24 cellular contexts compared by ENCODE assay signal in genomic region chrX:86066998-86067397, GRCh38. TPM values are rescaled to one million over a fixed set of nuclear protein-coding genes. Genes with fewer than 3 reads are reported as not detected.
A peak's percentile ranks its signal among the peaks of the same experiment; 100 is the strongest.
DNase-seq lines count a peak whose midpoint lies in the region; ATAC-seq and TF ChIP-seq lines count a peak whose summit lies in the region.
"Had no signal": no experiment of that assay in that cellular context is flagged by ENCODE, and none has a peak within 500 bp of the region (broad histone marks: within the 10 kb centered on the region; RNA-seq: fewer than 3 reads in every experiment).

No MANE protein-coding gene starts in this region.

- no peak overlapping the region for H3K4me3 ChIP-seq in HAP-1
- H3K4me3 ChIP-seq in choroid plexus epithelial cell (ENCODE audit: low read depth, low read length), result no peak overlapping the region
- H3K4me3 ChIP-seq: lung, thyroid gland had no signal

- DNase-seq in HAP-1 (ENCODE audit: low spot score in 2 of 2), result peak; percentile 6 to 47
- DNase-seq in RPMI8226, result peak; percentile 3
- DNase-seq in choroid plexus epithelial cell (ENCODE audit: low read depth), result peak; percentile 27
- no peak for DNase-seq in stimulated activated naive CD8-positive, alpha-beta T cell treated with anti-CD3 and anti-CD28 coated beads, Interleukin-15, amount 100 ng/mL, for 72 hours
- DNase-seq in activated CD4-positive, alpha-beta memory T cell treated with anti-CD3 and anti-CD28 coated beads for 36 hours, result no peak
- no peak for DNase-seq in posterior cingulate gyrus
- no peak for DNase-seq in SIG-M5 (lab: John Stamatoyannopoulos, UW)
- DNase-seq: activated CD4-positive, alpha-beta memory T cell treated with anti-CD3 and anti-CD28 coated beads, Interleukin-2, amount 10 ng/mL, durations not matched to agents 7 days and 5 days; activated naive CD4-positive, alpha-beta T cell treated with anti-CD3 and anti-CD28 coated beads for 36 hours; activated T-cell treated with anti-CD3 and anti-CD28 coated beads, Interleukin-2, amount 50 U/mL, for 1 hour; anterior cingulate cortex; hypothalamus; MV-4-11; NCI-H2081 treated with DMSO at 0.1 percent for 48 hours; NCI-H510A treated with DMSO at 0.1 percent for 48 hours; occipital lobe; SHP77 treated with DMSO at 0.1 percent for 48 hours; stimulated activated naive B cell treated with anti-CD40 and anti-IgM and Interleukin-4, amounts not matched to agents 10 μg/mL and 1 μg/mL and 100 μg/mL, for 72 hours; T-helper 2 cell; thyroid gland had no signal

- H3K4me1 ChIP-seq in HAP-1, result no peaks in the 10 kb centered on the region
- H3K4me1 ChIP-seq: thyroid gland had no signal

- H3K9me3 ChIP-seq in HAP-1, result no peaks in the 10 kb centered on the region
- H3K9me3 ChIP-seq: thyroid gland had no signal

- POLR2A ChIA-PET in activated CD4-positive, alpha-beta memory T cell treated with anti-CD3 and anti-CD28 coated beads for 36 hours (lab: Charles Lee), result no interaction called here

- intact Hi-C loops in activated CD4-positive, alpha-beta memory T cell treated with anti-CD3 and anti-CD28 coated beads for 36 hours (cut with micrococcal nuclease), result no loop called here
- intact Hi-C loops in posterior cingulate gyrus (cut with DNase I), result no loop called here

- no peaks in the 10 kb centered on the region for H3K36me3 ChIP-seq in HAP-1 (replicated peaks)
- H3K36me3 ChIP-seq: thyroid gland had no signal

- no peak for ATAC-seq in stimulated activated naive CD8-positive, alpha-beta T cell treated with anti-CD3 and anti-CD28 coated beads, Interleukin-15, amount 100 ng/mL, for 72 hours
- ATAC-seq: sciatic nerve; stimulated activated naive B cell treated with anti-CD40 and anti-IgM and Interleukin-4, amounts not matched to agents 10 μg/mL and 1 μg/mL and 100 μg/mL, for 72 hours had no signal

- H3K4me3 Mint-ChIP-seq in stimulated activated naive CD8-positive, alpha-beta T cell treated with anti-CD3 and anti-CD28 coated beads, Interleukin-15, amount 100 ng/mL, for 72 hours, result no peak overlapping the region
- no peak overlapping the region for H3K4me3 Mint-ChIP-seq in activated CD4-positive, alpha-beta memory T cell treated with anti-CD3 and anti-CD28 coated beads for 36 hours
- H3K4me3 Mint-ChIP-seq: activated CD4-positive, alpha-beta memory T cell treated with anti-CD3 and anti-CD28 coated beads, Interleukin-2, amount 10 ng/mL, durations not matched to agents 7 days and 5 days; activated naive CD4-positive, alpha-beta T cell treated with anti-CD3 and anti-CD28 coated beads for 36 hours; B cell; stimulated activated naive B cell treated with anti-CD40 and anti-IgM and Interleukin-4, amounts not matched to agents 10 μg/mL and 1 μg/mL and 100 μg/mL, for 72 hours had no signal

- no peaks in the 10 kb centered on the region for H3K36me3 Mint-ChIP-seq in activated CD4-positive, alpha-beta memory T cell treated with anti-CD3 and anti-CD28 coated beads for 36 hours
- H3K36me3 Mint-ChIP-seq: stimulated activated naive B cell treated with anti-CD40 and anti-IgM and Interleukin-4, amounts not matched to agents 10 μg/mL and 1 μg/mL and 100 μg/mL, for 72 hours had no signal

- no peaks in the 10 kb centered on the region for H3K27me3 ChIP-seq in HAP-1 (ENCODE audit: low read depth)
- H3K27me3 ChIP-seq: thyroid gland had no signal

- in situ Hi-C loops in HAP-1 (cut with MboI; ENCODE audit: low sequenced_read_pairs), result no loop called here

- no peak overlapping the region for H3K27ac Mint-ChIP-seq in stimulated activated naive CD8-positive, alpha-beta T cell treated with anti-CD3 and anti-CD28 coated beads, Interleukin-15, amount 100 ng/mL, for 72 hours
- no peak overlapping the region for H3K27ac Mint-ChIP-seq in activated CD4-positive, alpha-beta memory T cell treated with anti-CD3 and anti-CD28 coated beads for 36 hours
- H3K27ac Mint-ChIP-seq: activated CD4-positive, alpha-beta memory T cell treated with anti-CD3 and anti-CD28 coated beads, Interleukin-2, amount 10 ng/mL, durations not matched to agents 7 days and 5 days; activated naive CD4-positive, alpha-beta T cell treated with anti-CD3 and anti-CD28 coated beads for 36 hours; B cell; IgD-negative memory B cell; stimulated activated naive B cell treated with anti-CD40 and anti-IgM and Interleukin-4, amounts not matched to agents 10 μg/mL and 1 μg/mL and 100 μg/mL, for 72 hours had no signal

- CTCF ChIA-PET in activated CD4-positive, alpha-beta memory T cell treated with anti-CD3 and anti-CD28 coated beads for 36 hours (lab: Charles Lee), result no interaction called here

- H3K9me3 Mint-ChIP-seq in stimulated activated naive CD8-positive, alpha-beta T cell treated with anti-CD3 and anti-CD28 coated beads, Interleukin-15, amount 100 ng/mL, for 72 hours, result no peaks in the 10 kb centered on the region
- no peaks in the 10 kb centered on the region for H3K9me3 Mint-ChIP-seq in activated CD4-positive, alpha-beta memory T cell treated with anti-CD3 and anti-CD28 coated beads for 36 hours
- H3K9me3 Mint-ChIP-seq: activated CD4-positive, alpha-beta memory T cell treated with anti-CD3 and anti-CD28 coated beads, Interleukin-2, amount 10 ng/mL, durations not matched to agents 7 days and 5 days; activated naive CD4-positive, alpha-beta T cell treated with anti-CD3 and anti-CD28 coated beads for 36 hours had no signal

- H3K4me1 Mint-ChIP-seq in stimulated activated naive CD8-positive, alpha-beta T cell treated with anti-CD3 and anti-CD28 coated beads, Interleukin-15, amount 100 ng/mL, for 72 hours, result no peaks in the 10 kb centered on the region
- no peaks in the 10 kb centered on the region for H3K4me1 Mint-ChIP-seq in activated CD4-positive, alpha-beta memory T cell treated with anti-CD3 and anti-CD28 coated beads for 36 hours (ENCODE audit: low read depth)
- H3K4me1 Mint-ChIP-seq: activated CD4-positive, alpha-beta memory T cell treated with anti-CD3 and anti-CD28 coated beads, Interleukin-2, amount 10 ng/mL, durations not matched to agents 7 days and 5 days; B cell; stimulated activated naive B cell treated with anti-CD40 and anti-IgM and Interleukin-4, amounts not matched to agents 10 μg/mL and 1 μg/mL and 100 μg/mL, for 72 hours had no signal

- peak; percentile 27 for TF ChIP-seq CTCF in choroid plexus epithelial cell (conservative IDR thresholded peaks at IDR 0.05; ENCODE audit: low read depth, low read length)

- no peaks in the 10 kb centered on the region for H3K27me3 Mint-ChIP-seq in stimulated activated naive CD8-positive, alpha-beta T cell treated with anti-CD3 and anti-CD28 coated beads, Interleukin-15, amount 100 ng/mL, for 72 hours
- H3K27me3 Mint-ChIP-seq in activated CD4-positive, alpha-beta memory T cell treated with anti-CD3 and anti-CD28 coated beads for 36 hours, result no peaks in the 10 kb centered on the region
- H3K27me3 Mint-ChIP-seq: activated CD4-positive, alpha-beta memory T cell treated with anti-CD3 and anti-CD28 coated beads, Interleukin-2, amount 10 ng/mL, durations not matched to agents 7 days and 5 days; B cell; stimulated activated naive B cell treated with anti-CD40 and anti-IgM and Interleukin-4, amounts not matched to agents 10 μg/mL and 1 μg/mL and 100 μg/mL, for 72 hours had no signal

RNA-seq across cellular contexts. Expression of gene CHM, which starts 19.6 kb away (rescaled TPM):
- 10 to 100 TPM; 12.0 to 13.9 TPM for total RNA-seq in activated CD4-positive, alpha-beta memory T cell treated with anti-CD3 and anti-CD28 coated beads for 36 hours

Comparison
In these comparisons a context has a peak if more than half of its experiments do, and no peak if none do; other contexts are left out.
1. DNase-seq: peak in HAP-1 (2 of 2), RPMI8226 (single experiment) and choroid plexus epithelial cell (single experiment); none in stimulated activated naive CD8-positive, alpha-beta T cell treated with anti-CD3 and anti-CD28 coated beads, Interleukin-15, amount 100 ng/mL, for 72 hours (0 of 2), activated CD4-positive, alpha-beta memory T cell treated with anti-CD3 and anti-CD28 coated beads for 36 hours (single experiment), posterior cingulate gyrus (0 of 10) and SIG-M5 (single experiment).